In genomic region chr19:38253788-38254187, GRCh38 we compare ENCODE assay signal across 17 cellular contexts. TPM values are rescaled to one million over a fixed set of nuclear protein-coding genes. Genes with fewer than 3 reads are reported as not detected.
A peak's percentile ranks its signal among the peaks of the same experiment; 100 is the strongest.
DNase-seq lines count a peak whose midpoint lies in the region; ATAC-seq and TF ChIP-seq lines count a peak whose summit lies in the region.
"Had no signal": no experiment of that assay in that cellular context is flagged by ENCODE, and none has a peak within 500 bp of the region (broad histone marks: within the 10 kb centered on the region; RNA-seq: fewer than 3 reads in every experiment).

No MANE protein-coding gene starts in this region.

- H3K27ac ChIP-seq in heart right ventricle = peak overlapping the region; percentile 81 to 98 (median 94)
- peak overlapping the region; percentile 92 for H3K27ac ChIP-seq in uterus

- no peak for TF ChIP-seq POLR2A in uterus (IDR thresholded peaks at IDR 0.05)

- no peaks in the 10 kb centered on the region for H3K9me3 ChIP-seq in heart right ventricle
- no peaks in the 10 kb centered on the region for H3K9me3 ChIP-seq in uterus
- H3K9me3 ChIP-seq: thyroid gland had no signal

- H3K27ac Mint-ChIP-seq in glutamatergic neuron (ENCODE audit: unreplicated experiment) (peak overlapping the region; percentile 100), progenitor cell of endocrine pancreas (no peak overlapping the region)

- H3K27me3 ChIP-seq in heart right ventricle (peaks cover 0 to 31% (median 0%) of the 10 kb centered on the region in 7 donors), uterus (no peaks in the 10 kb centered on the region)
- H3K27me3 ChIP-seq: thyroid gland had no signal

- TF ChIP-seq CTCF in heart right ventricle (IDR thresholded peaks at IDR 0.05) (no peak), glutamatergic neuron (IDR thresholded peaks at IDR 0.05; ENCODE audit: partially characterized antibody, unreplicated experiment) (no peak), progenitor cell of endocrine pancreas (IDR thresholded peaks at IDR 0.05; ENCODE audit: unreplicated experiment) (no peak), uterus (IDR thresholded peaks at IDR 0.05) (no peak)

- ATAC-seq in heart right ventricle (no peak), Right ventricle myocardium inferior (no peak), GM21529 (IDR thresholded peaks at IDR 0.05; ENCODE audit: unreplicated experiment) (no peak)

- WGBS in heart right ventricle, 2 donors = 65 to 83% methylated on average over 5 of the region's 5 CpGs

- H3K27me3 Mint-ChIP-seq in glutamatergic neuron (ENCODE audit: unreplicated experiment) (peaks cover 43% of the 10 kb centered on the region), progenitor cell of endocrine pancreas (peaks cover 3% of the 10 kb centered on the region)

- H3K4me3 Mint-ChIP-seq in glutamatergic neuron (ENCODE audit: unreplicated experiment) = peak overlapping the region; percentile 88
- peak overlapping the region; percentile 52 for H3K4me3 Mint-ChIP-seq in progenitor cell of endocrine pancreas (ENCODE audit: low read depth)

- DNase-seq in heart right ventricle (no peak), Right ventricle myocardium inferior (ENCODE audit: missing footprints) (no peak), glutamatergic neuron (no peak), progenitor cell of endocrine pancreas (ENCODE audit: low spot score, unreplicated experiment) (no peak), uterus (no peak), DMS114 treated with DMSO at 0.1 percent for 48 hours (lab: John Stamatoyannopoulos, UW; ENCODE audit: unreplicated experiment) (no peak), COR-L47 (lab: John Stamatoyannopoulos, UW) (no peak)
- DNase-seq: ACHN; activated CD8-positive, alpha-beta memory T cell treated with anti-CD3 and anti-CD28 coated beads, Interleukin-2, amount 50 U/mL, for 48 hours; DMS79; effector memory CD4-positive, alpha-beta T cell; NCI-H146; NCI-H526 treated with DMSO at 0.1 percent for 48 hours; thyroid gland had no signal

- H3K4me1 Mint-ChIP-seq in glutamatergic neuron (ENCODE audit: low read depth, unreplicated experiment) = peaks cover 27% of the 10 kb centered on the region
- H3K4me1 Mint-ChIP-seq in progenitor cell of endocrine pancreas (ENCODE audit: low read depth) = peaks cover 42% of the 10 kb centered on the region

- intact Hi-C loops in heart right ventricle (cut with DNase I) (loop anchor here in 3 of 10 donors (5.0 kb wide), 1 partner anchor 64 kb away; the partner anchor contains the start of genes KCNK6 (in 3 of the 3) and YIF1B (in 3 of the 3)), Right ventricle myocardium inferior (cut with DNase I) (loop anchor here (5.0 kb wide), 1 partner anchor 64 kb away; the partner anchor contains the start of genes KCNK6 and YIF1B), uterus (cut with DNase I; ENCODE audit: low total_unique reads) (loop anchor here (2.0 kb wide), 1 partner anchor 67 kb away; no protein-coding TSS in a partner anchor)

- H3K36me3 ChIP-seq in heart right ventricle (no peaks in the 10 kb centered on the region), uterus (no peaks in the 10 kb centered on the region)
- H3K36me3 ChIP-seq: thyroid gland had no signal

- H3K4me3 ChIP-seq in heart right ventricle (peak overlapping the region in 8 of 10 donors; percentile 41 to 86 (median 72)), uterus (peak overlapping the region; percentile 23 to 35)
- H3K4me3 ChIP-seq: GM12878, thyroid gland had no signal

- H3K4me1 ChIP-seq in heart right ventricle = peaks cover 6 to 77% (median 37%) of the 10 kb centered on the region in 9 donors
- H3K4me1 ChIP-seq in uterus = peaks cover 0 to 9% of the 10 kb centered on the region in 2 donors

- H3K9me3 Mint-ChIP-seq in glutamatergic neuron (ENCODE audit: unreplicated experiment) = peaks cover 44% of the 10 kb centered on the region
- H3K9me3 Mint-ChIP-seq in progenitor cell of endocrine pancreas (ENCODE audit: low read depth) = no peaks in the 10 kb centered on the region

- H3K36me3 Mint-ChIP-seq in glutamatergic neuron (ENCODE audit: unreplicated experiment) (no peaks in the 10 kb centered on the region), progenitor cell of endocrine pancreas (ENCODE audit: insufficient read depth) (peaks cover 2% of the 10 kb centered on the region)

RNA-seq across cellular contexts. Expression of gene PPP1R14A, which starts 2.4 kb away (rescaled TPM):
- 10 to 100 TPM; 11.2 to 82.6 (median 20.7) TPM for total RNA-seq in heart right ventricle
- polyA plus RNA-seq in heart right ventricle = 100 to 1,000 TPM in 1 of 2 donors, 10 to 100 TPM in 1; 45.4 to 184 TPM
- total RNA-seq in Right ventricle myocardium inferior = 35.9 TPM
- 327 TPM for total RNA-seq in glutamatergic neuron (ENCODE audit: unreplicated experiment)
- total RNA-seq in progenitor cell of endocrine pancreas = 15.2 and 17.2 TPM in 2 replicates
- 100 to 1,000 TPM in 3 of 4 donors, 1 to 10 TPM in 1; 9.3 to 225 (median 172) TPM for total RNA-seq in uterus
- total RNA-seq: frontal cortex, GM12878 had no signal
- polyA plus RNA-seq: GM12878 had no signal

RNA-seq across cellular contexts. Expression of gene SPINT2, which starts 10.6 kb away (rescaled TPM):
- total RNA-seq in heart right ventricle (10 to 100 TPM in 7 of 10 donors, 1 to 10 TPM in 3; 4.5 to 29.2 (median 12.7) TPM), Right ventricle myocardium inferior (9.1 TPM), glutamatergic neuron (ENCODE audit: unreplicated experiment) (78.9 TPM), progenitor cell of endocrine pancreas (519 and 559 TPM in 2 replicates), uterus (10 to 100 TPM; 11.8 to 72.8 (median 29.4) TPM)
- polyA plus RNA-seq in heart right ventricle = 10 to 100 TPM in 1 of 2 donors, 1 to 10 TPM in 1; 3.4 to 12.7 TPM

RNA-seq across cellular contexts. Expression of gene DPF1, which starts 29.8 kb away (rescaled TPM):
- under 1 TPM in 6 of 10 donors, not detected in 4; 0.16 to 0.72 (median 0.30) TPM for total RNA-seq in heart right ventricle
- under 1 TPM in 1 of 2 donors, not detected in 1; 0.09 TPM for polyA plus RNA-seq in heart right ventricle
- total RNA-seq in Right ventricle myocardium inferior = 0.11 TPM
- total RNA-seq in glutamatergic neuron (ENCODE audit: unreplicated experiment) = 33.8 TPM
- 4.8 and 4.9 TPM in 2 replicates for total RNA-seq in progenitor cell of endocrine pancreas
- total RNA-seq in uterus = 1 to 10 TPM in 1 of 4 donors, under 1 TPM in 1, not detected in 2; 0.85 to 4.2 TPM
- total RNA-seq: thyroid gland had no signal

RNA-seq across cellular contexts. Expression of gene C19orf33, which starts 50.3 kb away (rescaled TPM):
- 10 to 100 TPM in 1 of 10 donors, 1 to 10 TPM in 7, not detected in 2; 2.2 to 37.9 (median 3.7) TPM for total RNA-seq in heart right ventricle
- 100 to 1,000 TPM in 1 of 2 donors, 10 to 100 TPM in 1; 24.9 to 133 TPM for polyA plus RNA-seq in heart right ventricle
- total RNA-seq in Right ventricle myocardium inferior = 6.7 TPM
- 1.1 TPM for total RNA-seq in glutamatergic neuron (ENCODE audit: unreplicated experiment)
- total RNA-seq in progenitor cell of endocrine pancreas = 3.0 and 3.5 TPM in 2 replicates
- 10 to 100 TPM in 1 of 4 donors, 1 to 10 TPM in 2, not detected in 1; 2.9 to 15.3 (median 4.1) TPM for total RNA-seq in uterus
